Comparison of ENCODE assay signal across 8 cellular contexts in the genomic region with DNA sequence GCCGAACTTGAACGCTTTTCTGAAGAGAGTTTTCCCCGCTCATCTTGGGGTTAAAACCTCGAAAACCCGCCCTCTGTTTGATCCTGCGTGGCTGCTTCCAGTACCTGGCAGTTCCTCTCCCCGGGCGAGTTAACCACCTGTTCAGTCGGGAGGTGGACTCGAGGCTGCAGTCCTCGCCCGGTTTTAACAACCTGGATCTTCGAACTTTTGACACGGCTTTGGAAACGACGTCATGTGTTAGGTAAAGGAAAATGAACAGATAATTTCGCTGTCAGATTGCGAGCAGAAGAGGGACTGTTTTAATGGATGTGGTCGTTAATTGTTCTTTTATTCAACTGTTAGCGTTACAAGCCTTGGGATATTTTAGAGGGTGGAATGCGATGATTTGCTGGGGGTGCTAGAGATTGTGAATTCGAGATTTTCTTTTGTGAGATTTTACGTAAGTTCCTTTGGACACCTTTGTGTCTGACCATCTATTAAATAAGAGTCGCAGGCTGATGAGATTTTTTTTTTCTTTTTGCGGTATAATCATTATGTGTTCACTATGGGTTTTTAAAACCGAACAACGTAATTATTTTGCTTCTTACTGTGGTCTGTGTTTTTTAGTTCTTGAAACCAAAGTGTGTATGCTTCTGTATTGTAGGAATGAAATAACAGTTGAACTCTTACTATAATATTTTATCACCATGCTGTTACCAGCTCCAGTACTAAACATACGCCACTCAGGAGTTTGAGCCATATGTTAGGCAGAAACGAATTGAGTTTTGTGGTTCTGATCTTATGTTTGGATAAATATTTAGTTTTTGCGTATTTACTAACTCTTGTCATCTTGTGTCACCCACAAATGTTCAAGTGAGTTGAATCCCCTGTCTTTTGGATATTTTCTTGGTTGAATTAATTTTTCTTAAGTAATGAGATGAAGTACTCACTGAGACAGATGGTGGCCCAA. TPM values are rescaled to one million over a fixed set of nuclear protein-coding genes. Genes with fewer than 3 reads are reported as not detected.
DNase-seq lines count a peak whose midpoint lies in the region; ATAC-seq and FAIRE-seq lines count a peak whose summit lies in the region.

No MANE protein-coding gene starts in this region.

- DNase-seq in G401 (ENCODE audit: low spot score): peak; percentile 82
- peak; percentile 86 for DNase-seq in NCI-H146 treated with DMSO at 0.1 percent for 48 hours (lab: John Stamatoyannopoulos, UW; ENCODE audit: unreplicated experiment)
- DNase-seq in astrocyte of the hippocampus (ENCODE audit: low read depth, low spot score): peak; percentile 20
- peak; percentile 48 for DNase-seq in inferior parietal cortex (ENCODE audit: extremely low spot score)
- DNase-seq in small intestine: peak; percentile 93
- no peak for DNase-seq in retina
- no peak for DNase-seq in SIG-M5 treated with dmso at 0.1 percent for 504 hours (lab: John Stamatoyannopoulos, UW; ENCODE audit: unreplicated experiment)

- no peak for FAIRE-seq in small intestine (lab: Jason Lieb, UNC)

- ATAC-seq in GM21619 (IDR thresholded peaks at IDR 0.05; ENCODE audit: unreplicated experiment): peak; percentile 8

- 0 to 1% (median 1%) methylated on average over 30 of the region's 30 CpGs for WGBS in small intestine, 3 donors

- peak overlapping the region; percentile 97 to 100 for H3K27ac ChIP-seq in small intestine (ENCODE audit: low read depth in 1 of 2, low read length in 1 of 2)

- in situ Hi-C loops in G401 (cut with HindIII; ENCODE audit: low sequenced_read_pairs): loop anchor here (10.0 kb wide), 1 partner anchor 82 kb away; no protein-coding TSS in a partner anchor

- H3K4me1 ChIP-seq in small intestine (ENCODE audit: control insufficient read depth in 2 of 2, insufficient read depth in 1 of 2, low read depth in 1 of 2, low read length in 1 of 2): peaks cover 0 to 10% of the 10 kb centered on the region in 2 donors

- H3K36me3 ChIP-seq in small intestine (ENCODE audit: control insufficient read depth in 2 of 2, insufficient read depth in 2 of 2, low read length in 2 of 2): no peaks in the 10 kb centered on the region

- no peaks in the 10 kb centered on the region for H3K9me3 ChIP-seq in small intestine (ENCODE audit: control insufficient read depth, low read depth)

- H3K27me3 ChIP-seq in small intestine (ENCODE audit: control insufficient read depth in 2 of 2, insufficient read depth in 2 of 2, low read length in 2 of 2): no peaks in the 10 kb centered on the region

- H3K4me3 ChIP-seq in small intestine (ENCODE audit: low read depth in 1 of 2, low read length in 2 of 2): peak overlapping the region; percentile 73 to 97

RNA-seq across cellular contexts. Expression of a gene that starts 1.2 kb away (rescaled TPM):
- total RNA-seq in G401 (2014; rRNA removed; shearing (Covaris generic)): 25.4 and 38.4 TPM in 2 replicates
- 10 to 100 TPM; 18.4 to 28.9 (median 20.5) TPM for polyA plus RNA-seq in small intestine

Comparison
In these comparisons a context has a peak if more than half of its experiments do, and no peak if none do; other contexts are left out.
1. DNase-seq: peak in G401 (single experiment), NCI-H146 treated with DMSO at 0.1 percent for 48 hours (single experiment), astrocyte of the hippocampus (single experiment), inferior parietal cortex (single experiment) and small intestine (single experiment); none in retina (single experiment) and SIG-M5 treated with dmso at 0.1 percent for 504 hours (single experiment).